Comparison of ENCODE assay signal across 1 cellular context in the genomic region with DNA sequence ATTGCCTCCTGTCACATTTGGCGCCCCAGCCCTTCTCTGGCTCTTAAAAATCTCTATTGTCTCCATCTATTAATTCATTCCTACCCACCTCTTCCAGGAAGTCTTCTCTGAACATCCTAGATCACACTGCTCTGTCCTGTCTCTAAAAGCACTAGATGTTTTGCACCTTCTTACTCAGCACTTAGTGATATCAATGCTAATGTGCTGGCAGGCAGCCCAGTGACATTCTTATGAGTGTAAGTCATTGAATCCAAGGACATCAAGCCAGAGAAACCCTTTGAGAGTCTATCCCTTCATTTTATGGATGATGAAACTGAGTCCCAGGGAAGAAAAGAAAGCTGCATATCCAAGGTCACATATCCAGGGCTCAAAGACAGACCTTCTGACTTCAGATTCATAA.
TF ChIP-seq lines count a peak whose summit lies in the region.

No MANE protein-coding gene starts in this region.

TF ChIP-seq in GM12878, 131 proteins besides CTCF, POLR2A, EP300 and RAD21 (continued from another document):
- TF ChIP-seq MTA3 (IDR thresholded peaks at IDR 0.05; ENCODE audit: borderline replicate concordance, low read length) (no peak), KLF5 (IDR thresholded peaks at IDR 0.05; ENCODE audit: partially characterized antibody) (no peak), TAF1 (IDR thresholded peaks at IDR 0.05; ENCODE audit: borderline replicate concordance, low read depth, low read length) (no peak), CREM (IDR thresholded peaks at IDR 0.05; ENCODE audit: low read depth) (no peak), HCFC1 (IDR thresholded peaks at IDR 0.05; ENCODE audit: low read length) (no peak), CREB1 (IDR thresholded peaks at IDR 0.05; ENCODE audit: low read depth) (no peak), HDAC6 (IDR thresholded peaks at IDR 0.05; ENCODE audit: unreplicated experiment) (no peak), RBBP5 (conservative IDR thresholded peaks at IDR 0.05) (no peak)
- TF ChIP-seq, protein P1, sequence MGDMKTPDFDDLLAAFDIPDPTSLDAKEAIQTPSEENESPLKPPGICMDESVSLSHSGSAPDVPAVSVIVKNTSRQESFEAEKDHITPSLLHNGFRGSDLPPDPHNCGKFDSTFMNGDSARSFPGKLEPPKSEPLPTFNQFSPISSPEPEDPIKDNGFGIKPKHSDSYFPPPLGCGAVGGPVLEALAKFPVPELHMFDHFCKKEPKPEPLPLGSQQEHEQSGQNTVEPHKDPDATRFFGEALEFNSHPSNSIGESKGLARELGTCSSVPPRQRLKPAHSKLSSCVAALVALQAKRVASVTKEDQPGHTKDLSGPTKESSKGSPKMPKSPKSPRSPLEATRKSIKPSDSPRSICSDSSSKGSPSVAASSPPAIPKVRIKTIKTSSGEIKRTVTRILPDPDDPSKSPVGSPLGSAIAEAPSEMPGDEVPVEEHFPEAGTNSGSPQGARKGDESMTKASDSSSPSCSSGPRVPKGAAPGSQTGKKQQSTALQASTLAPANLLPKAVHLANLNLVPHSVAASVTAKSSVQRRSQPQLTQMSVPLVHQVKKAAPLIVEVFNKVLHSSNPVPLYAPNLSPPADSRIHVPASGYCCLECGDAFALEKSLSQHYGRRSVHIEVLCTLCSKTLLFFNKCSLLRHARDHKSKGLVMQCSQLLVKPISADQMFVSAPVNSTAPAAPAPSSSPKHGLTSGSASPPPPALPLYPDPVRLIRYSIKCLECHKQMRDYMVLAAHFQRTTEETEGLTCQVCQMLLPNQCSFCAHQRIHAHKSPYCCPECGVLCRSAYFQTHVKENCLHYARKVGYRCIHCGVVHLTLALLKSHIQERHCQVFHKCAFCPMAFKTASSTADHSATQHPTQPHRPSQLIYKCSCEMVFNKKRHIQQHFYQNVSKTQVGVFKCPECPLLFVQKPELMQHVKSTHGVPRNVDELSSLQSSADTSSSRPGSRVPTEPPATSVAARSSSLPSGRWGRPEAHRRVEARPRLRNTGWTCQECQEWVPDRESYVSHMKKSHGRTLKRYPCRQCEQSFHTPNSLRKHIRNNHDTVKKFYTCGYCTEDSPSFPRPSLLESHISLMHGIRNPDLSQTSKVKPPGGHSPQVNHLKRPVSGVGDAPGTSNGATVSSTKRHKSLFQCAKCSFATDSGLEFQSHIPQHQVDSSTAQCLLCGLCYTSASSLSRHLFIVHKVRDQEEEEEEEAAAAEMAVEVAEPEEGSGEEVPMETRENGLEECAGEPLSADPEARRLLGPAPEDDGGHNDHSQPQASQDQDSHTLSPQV (IDR thresholded peaks at IDR 0.05), result no peak
- TF ChIP-seq, protein P2, sequence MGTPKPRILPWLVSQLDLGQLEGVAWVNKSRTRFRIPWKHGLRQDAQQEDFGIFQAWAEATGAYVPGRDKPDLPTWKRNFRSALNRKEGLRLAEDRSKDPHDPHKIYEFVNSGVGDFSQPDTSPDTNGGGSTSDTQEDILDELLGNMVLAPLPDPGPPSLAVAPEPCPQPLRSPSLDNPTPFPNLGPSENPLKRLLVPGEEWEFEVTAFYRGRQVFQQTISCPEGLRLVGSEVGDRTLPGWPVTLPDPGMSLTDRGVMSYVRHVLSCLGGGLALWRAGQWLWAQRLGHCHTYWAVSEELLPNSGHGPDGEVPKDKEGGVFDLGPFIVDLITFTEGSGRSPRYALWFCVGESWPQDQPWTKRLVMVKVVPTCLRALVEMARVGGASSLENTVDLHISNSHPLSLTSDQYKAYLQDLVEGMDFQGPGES (IDR thresholded peaks at IDR 0.05), result no peak
